Comparison of ENCODE assay signal across 21 cellular contexts in the genomic region with DNA sequence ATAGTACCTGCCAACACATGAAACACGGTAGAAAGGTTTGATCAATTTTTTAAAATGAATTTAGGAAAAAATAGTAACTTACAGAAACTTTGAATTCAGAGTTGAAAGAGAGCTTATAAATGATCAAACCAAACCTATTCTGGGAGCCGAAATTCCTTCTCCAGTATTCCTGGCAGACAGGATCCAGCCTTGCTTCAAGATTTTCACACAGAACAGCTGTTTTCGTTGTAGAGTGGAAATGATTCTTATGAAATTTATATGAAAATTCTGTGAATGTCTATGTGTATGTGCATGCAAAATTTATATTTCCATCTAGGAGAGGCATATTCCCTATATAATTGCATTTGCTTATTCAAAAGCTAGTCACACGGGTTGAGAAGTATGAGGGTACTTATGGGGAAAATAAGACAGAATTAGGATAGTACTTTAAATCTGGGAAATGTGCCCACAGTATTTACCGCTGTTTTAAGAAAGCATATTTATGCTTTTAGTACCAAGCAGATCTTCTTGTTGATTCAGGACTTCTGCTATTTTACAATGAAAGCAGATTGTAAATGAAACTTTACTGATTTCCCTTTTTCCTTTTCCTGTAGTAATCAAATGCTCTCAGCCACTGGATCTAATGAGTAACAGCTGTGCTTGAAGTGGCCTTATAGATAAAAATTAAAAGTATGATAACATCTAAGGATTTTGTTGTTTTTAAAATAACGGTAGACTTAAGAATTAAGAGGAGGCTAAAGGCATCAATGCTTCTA. TPM values are rescaled to one million over a fixed set of nuclear protein-coding genes. Genes with fewer than 3 reads are reported as not detected.
DNase-seq lines count a peak whose midpoint lies in the region; ATAC-seq and TF ChIP-seq lines count a peak whose summit lies in the region.
"Had no signal": no experiment of that assay in that cellular context is flagged by ENCODE, and none has a peak within 500 bp of the region (broad histone marks: within the 10 kb centered on the region; RNA-seq: fewer than 3 reads in every experiment).

No MANE protein-coding gene starts in this region.

- H3K27ac ChIP-seq in ACC112 (ENCODE audit: low read depth, low read length) (peak overlapping the region; percentile 96), IMR-90 (ENCODE audit: insufficient read depth, low read length) (peak overlapping the region; percentile 22; the same call in 1 of the 2 replicates), esophagus muscularis mucosa (replicated peaks in 1 of 4) (peak overlapping the region in 3 of 4 donors; percentile 32 to 58 (median 54)), psoas muscle (peak overlapping the region; percentile 82), PC-9 (no peak overlapping the region)
- H3K27ac ChIP-seq: KMS-11 had no signal

- H4K5ac ChIP-seq in IMR-90 (ENCODE audit: low read depth, low read length) = no peak overlapping the region

- peak overlapping the region; percentile 57; the same call in 1 of the 2 replicates for H2BK20ac ChIP-seq in IMR-90 (ENCODE audit: low read depth, low read length)

- H3K27me3 ChIP-seq in ACC112 (ENCODE audit: insufficient read depth, low read length) (no peaks in the 10 kb centered on the region), IMR-90 (ENCODE audit: control insufficient read depth, insufficient read depth, low read length) (no peaks in the 10 kb centered on the region), esophagus muscularis mucosa (no peaks in the 10 kb centered on the region), psoas muscle (ENCODE audit: insufficient read depth in 3 of 3, low read length in 2 of 3) (no peaks in the 10 kb centered on the region), PC-9 (ENCODE audit: insufficient read depth, low read depth) (no peaks in the 10 kb centered on the region)

- no peak overlapping the region for H4K91ac ChIP-seq in IMR-90 (ENCODE audit: insufficient read depth, low read depth, low read length)

- dilution Hi-C loops in IMR-90 (cut with HindIII; ENCODE audit: low sequenced_read_pairs, unreplicated experiment) = no loop called here

- H2BK15ac ChIP-seq in IMR-90 (ENCODE audit: low read depth, low read length) = no peak overlapping the region

- H3F3A ChIP-seq in PC-9 (ENCODE audit: insufficient read depth, low read depth) = no peaks in the 10 kb centered on the region

- 0 out of 2 replicates have a peak overlapping the region, but pooled peaks have one; percentile 7 for H3K4ac ChIP-seq in IMR-90 (ENCODE audit: low read depth, low read length)

- 20% methylated on average over 2 of the region's 6 CpGs; no CpG with 5 or more reads in 1 of the 2 experiments for WGBS in IMR-90 (ENCODE audit: extremely low coverage in 2 of 2, insufficient read length in 1 of 2), 2 experiments
- WGBS in esophagus muscularis mucosa = 51% methylated on average over 6 of the region's 6 CpGs
- WGBS in psoas muscle, 3 donors = 23 to 39% (median 28%) methylated on average over 6 of the region's 6 CpGs

- no peak overlapping the region for H2BK5ac ChIP-seq in IMR-90 (ENCODE audit: low read depth, low read length, poor library complexity, severe bottlenecking)

- in situ Hi-C loops in IMR-90 (cut with MboI; ENCODE audit: low sequenced_read_pairs) = no loop called here

- TF ChIP-seq CTCF in IMR-90 (conservative IDR thresholded peaks at IDR 0.05; ENCODE audit: low read depth, low read length) = no peak
- TF ChIP-seq CTCF in esophagus muscularis mucosa (IDR thresholded peaks at IDR 0.05) = no peak
- TF ChIP-seq CTCF in psoas muscle (IDR thresholded peaks at IDR 0.05) = no peak
- no peak for TF ChIP-seq CTCF in PC-9 (conservative IDR thresholded peaks at IDR 0.05)

- TF ChIP-seq RAD21 in IMR-90 (IDR thresholded peaks at IDR 0.05; ENCODE audit: low read length) = no peak

- H3K14ac ChIP-seq in IMR-90 (replicated peaks; ENCODE audit: low read depth, low read length) = 0 out of 2 replicates have a peak overlapping the region, but pooled peaks have one; percentile 43

- DNase-seq in IMR-90 (no peak), esophagus muscularis mucosa (ENCODE audit: extremely low spot score) (peak; percentile 24), psoas muscle (no peak), PC-9 (no peak)
- DNase-seq: activated naive CD4-positive, alpha-beta T cell treated with Interleukin-2 at 50 U/mL for 16 hours; activated T-cell treated with anti-CD3 and anti-CD28 coated beads, Interleukin-2, amount 50 U/mL, for 4 hours; amygdala; CD4-positive, alpha-beta memory T cell; DMS153; GF-D8; H9; naive thymus-derived CD4-positive, alpha-beta T cell; NCI-H1694 treated with DMSO at 0.1 percent for 48 hours had no signal

- no peaks in the 10 kb centered on the region for H3K9me3 ChIP-seq in IMR-90 (ENCODE audit: control insufficient read depth, insufficient read depth, low read length)
- no peaks in the 10 kb centered on the region for H3K9me3 ChIP-seq in esophagus muscularis mucosa
- no peaks in the 10 kb centered on the region for H3K9me3 ChIP-seq in psoas muscle
- no peaks in the 10 kb centered on the region for H3K9me3 ChIP-seq in PC-9 (ENCODE audit: insufficient read depth, low read depth)

- H3K9me1 ChIP-seq in IMR-90 (ENCODE audit: insufficient read depth, low read length) = peaks cover 6% of the 10 kb centered on the region; the same call in 1 of the 2 replicates

- peak overlapping the region; percentile 65 for H3K4me3 ChIP-seq in ACC112 (ENCODE audit: low read depth, low read length)
- H3K4me3 ChIP-seq in IMR-90 (ENCODE audit: insufficient read depth, low read depth, low read length) = no peak overlapping the region
- no peak overlapping the region for H3K4me3 ChIP-seq in esophagus muscularis mucosa
- H3K4me3 ChIP-seq in psoas muscle = peak overlapping the region; percentile 32
- H3K4me3 ChIP-seq in PC-9 = no peak overlapping the region

- 0 out of 4 replicates have a peak overlapping the region, but pooled peaks have one; percentile 23 to 59 for H4K8ac ChIP-seq in IMR-90 (ENCODE audit: low read depth in 2 of 2, low read length in 2 of 2)

- peaks cover 93% of the 10 kb centered on the region for H3K4me1 ChIP-seq in ACC112 (ENCODE audit: control insufficient read depth, insufficient read depth, low read length, unreplicated experiment)
- peaks cover 19% of the 10 kb centered on the region for H3K4me1 ChIP-seq in IMR-90 (ENCODE audit: control insufficient read depth, insufficient read depth, low read length)
- H3K4me1 ChIP-seq in esophagus muscularis mucosa = peaks cover 9 to 26% (median 12%) of the 10 kb centered on the region in 4 donors
- peaks cover 72% of the 10 kb centered on the region for H3K4me1 ChIP-seq in psoas muscle
- no peaks in the 10 kb centered on the region for H3K4me1 ChIP-seq in PC-9 (replicated peaks; ENCODE audit: insufficient read depth)

- BruUV-seq in IMR-90 (replicated peaks; lab: Mats Ljungman, UMichigan) (no TSS peak), PC-9 (replicated peaks; lab: Mats Ljungman, UMichigan) (no TSS peak)

- H4K20me1 ChIP-seq in IMR-90 (ENCODE audit: insufficient read depth, low read length) (no peaks in the 10 kb centered on the region; the same call in 1 of the 2 replicates), PC-9 (ENCODE audit: insufficient read depth) (0 out of 2 replicates have a peak, but pooled peaks cover 2% of the 10 kb centered on the region)

- peaks cover 17 to 62% of the 10 kb centered on the region in 2 experiments for H3K79me1 ChIP-seq in IMR-90 (ENCODE audit: low read depth in 1 of 2, low read length in 2 of 2)

- H2BK120ac ChIP-seq in IMR-90 (ENCODE audit: low read depth, low read length) = peak overlapping the region; percentile 71; the same call in 1 of the 2 replicates

- 0 out of 2 replicates have a peak overlapping the region, but pooled peaks have one; percentile 29 for H2AK5ac ChIP-seq in IMR-90 (ENCODE audit: low read depth, low read length)

- POLR2A ChIA-PET in IMR-90 (lab: Charles Lee; ENCODE audit: unreplicated experiment) = no interaction called here
- POLR2A ChIA-PET in PC-9 (lab: Charles Lee; ENCODE audit: unreplicated experiment) = interaction anchor here (0.5 kb wide), 1 partner anchor 13 kb away, joined by 3 read pairs; no protein-coding TSS in a partner anchor

- no peak overlapping the region for H2AK9ac ChIP-seq in IMR-90 (replicated peaks; ENCODE audit: low read depth, low read length, poor library complexity)

- H3K23ac ChIP-seq in IMR-90 (ENCODE audit: low read depth, low read length) = peak overlapping the region; percentile 28; the same call in 1 of the 2 replicates

- no peak overlapping the region for H3K56ac ChIP-seq in IMR-90 (ENCODE audit: extremely low read depth, insufficient read depth, low read length)

- no peaks in the 10 kb centered on the region for H3K36me3 ChIP-seq in ACC112 (ENCODE audit: insufficient read depth, low read length)
- H3K36me3 ChIP-seq in IMR-90 (ENCODE audit: control insufficient read depth, insufficient read depth, low read length) = 0 out of 2 replicates have a peak, but pooled peaks cover 2% of the 10 kb centered on the region
- no peaks in the 10 kb centered on the region for H3K36me3 ChIP-seq in esophagus muscularis mucosa
- no peaks in the 10 kb centered on the region for H3K36me3 ChIP-seq in psoas muscle (ENCODE audit: insufficient read depth in 1 of 2, low read depth in 1 of 2)
- H3K36me3 ChIP-seq in PC-9 (ENCODE audit: low read depth) = no peaks in the 10 kb centered on the region

- CTCF ChIA-PET in IMR-90 (lab: Yijun Ruan, JAX) = no interaction called here
- CTCF ChIA-PET in PC-9 (lab: Charles Lee) = no interaction called here

- no peak for TF ChIP-seq EP300 in esophagus muscularis mucosa (IDR thresholded peaks at IDR 0.05)

- H3K79me2 ChIP-seq in ACC112 (ENCODE audit: control insufficient read depth, insufficient read depth, low read length, unreplicated experiment) (peaks cover 85% of the 10 kb centered on the region), PC-9 (ENCODE audit: low read depth) (no peaks in the 10 kb centered on the region)

- H2AFZ ChIP-seq in ACC112 (ENCODE audit: low read length, unreplicated experiment) (no peak overlapping the region), IMR-90 (replicated peaks; ENCODE audit: low read length, poor library complexity) (no peak overlapping the region), PC-9 (no peak overlapping the region)

- TF ChIP-seq POLR2A in IMR-90 (IDR thresholded peaks at IDR 0.05; ENCODE audit: low read depth, low read length) (no peak), esophagus muscularis mucosa (IDR thresholded peaks at IDR 0.05; ENCODE audit: low read depth) (no peak)

- no peak overlapping the region for H3K9ac ChIP-seq in IMR-90 (ENCODE audit: low read depth, low read length)
- H3K9ac ChIP-seq: KMS-11 had no signal

- intact Hi-C loops in IMR-90 (cut with micrococcal nuclease) = loop anchor here (2.0 kb wide), 1 partner anchor 14 kb away; no protein-coding TSS in a partner anchor
- intact Hi-C loops in esophagus muscularis mucosa (cut with DNase I) = no loop called here
- intact Hi-C loops in psoas muscle (cut with DNase I) = loop anchor here in 1 of 2 donors (5.0 kb wide), 1 partner anchor 38 kb away; no protein-coding TSS in a partner anchor
- intact Hi-C loops in PC-9 (cut with micrococcal nuclease; ENCODE audit: unreplicated experiment) = no loop called here

- peak overlapping the region; percentile 65 for H3K18ac ChIP-seq in IMR-90 (ENCODE audit: low read depth, low read length)

- H3K4me2 ChIP-seq in IMR-90 (ENCODE audit: low read depth, low read length) = peak overlapping the region; percentile 63
- H3K4me2 ChIP-seq in PC-9 = no peak overlapping the region
- H3K4me2 ChIP-seq: KMS-11 had no signal

- H3K9me2 ChIP-seq in PC-9 (ENCODE audit: insufficient read depth) = no peaks in the 10 kb centered on the region

- ATAC-seq in IMR-90 (ENCODE audit: low read depth) = no peak
- ATAC-seq in psoas muscle = no peak
- ATAC-seq in HG02642 (IDR thresholded peaks at IDR 0.05; ENCODE audit: poor library complexity, unreplicated experiment) = no peak
- no peak for ATAC-seq in HG03520 (IDR thresholded peaks at IDR 0.05; ENCODE audit: unreplicated experiment)
- no peak for ATAC-seq in GM18907 (IDR thresholded peaks at IDR 0.05; ENCODE audit: unreplicated experiment)
- ATAC-seq: activated CD4-positive, CD25-positive, alpha-beta regulatory T cell treated with anti-CD3 and anti-CD28 coated beads, Interleukin-2, amount 50 U/mL, for 24 hours; activated T-cell treated with anti-CD3 and anti-CD28 coated beads, Interleukin-2, amount 50 U/mL, for 4 hours; naive thymus-derived CD4-positive, alpha-beta T cell; sciatic nerve had no signal

RNA-seq across cellular contexts. Expression of a gene that starts 30.4 kb away (rescaled TPM):
- 65.4 and 82.8 TPM in 2 replicates for total RNA-seq in IMR-90 (2012; rRNA removed)
- polyA plus RNA-seq in IMR-90 (2012; rRNA removed) = 50.0 and 54.7 TPM in 2 replicates
- 21.0 and 21.4 TPM in 2 replicates for polyA plus RNA-seq in IMR-90 (2012; cell fraction: cytosol; rRNA removed)
- polyA plus RNA-seq in IMR-90 (2012; cell fraction: nucleus; rRNA removed; ENCODE audit: low replicate concordance) = 21.1 and 49.1 TPM in 2 replicates
- total RNA-seq in esophagus muscularis mucosa = 10 to 100 TPM; 11.6 to 31.2 (median 28.4) TPM
- total RNA-seq in psoas muscle = 100 to 1,000 TPM in 3 of 4 donors, 10 to 100 TPM in 1; 61.4 to 256 (median 116) TPM
- polyA plus RNA-seq in psoas muscle = 10 to 100 TPM; 27.7 to 64.1 (median 53.7) TPM
- not detected in 2 replicates for total RNA-seq in PC-9 (2021)
- total RNA-seq: activated T-cell treated with anti-CD3 and anti-CD28 coated beads, Interleukin-2, amount 50 U/mL, for 4 hours; CD4-positive, alpha-beta memory T cell; H9; HT1080; naive thymus-derived CD4-positive, alpha-beta T cell had no signal
- polyA plus RNA-seq: CD4-positive, alpha-beta memory T cell; naive thymus-derived CD4-positive, alpha-beta T cell had no signal

Comparison
In these comparisons a context has a peak if more than half of its experiments do, and no peak if none do; other contexts are left out.
1. H3K4me3 ChIP-seq: peak in ACC112 (single experiment) and psoas muscle (single experiment); none in IMR-90 (single experiment), esophagus muscularis mucosa (0 of 4) and PC-9 (single experiment).
2. RNA of a gene that starts 30.4 kb away (total RNA-seq): 61.4 to 256 TPM in psoas muscle, 65.4 to 82.8 TPM in IMR-90 and 11.6 to 31.2 TPM in esophagus muscularis mucosa; not detected in PC-9; every median in the first group is over 10 times any median in the second.